8 cellular contexts compared by ENCODE assay signal in genomic region chr3:143847787-143848631, GRCh38. TPM values are rescaled to one million over a fixed set of nuclear protein-coding genes. Genes with fewer than 3 reads are reported as not detected.
DNase-seq lines count a peak whose midpoint lies in the region; ATAC-seq and TF ChIP-seq lines count a peak whose summit lies in the region.

SLC9A9 (minus strand) TSS chr3:143848468; CDS start chr3:143848322, 146 bp downstream.

- H3K4me3 ChIP-seq in BJ (ENCODE audit: low read depth, low read length), result peak within 1 kb of the TSS; percentile 69
- H3K4me3 ChIP-seq in muscle layer of duodenum (ENCODE audit: low read depth in 1 of 2, low read length in 2 of 2), result peak within 1 kb of the TSS; percentile 75 to 94

- H3K27me3 Mint-ChIP-seq in activated T-cell treated with anti-CD3 and anti-CD28 coated beads, Interleukin-2, amount 50 U/mL, for 4 hours (ENCODE audit: low read depth), result no peaks in the 10 kb centered on the region
- peaks cover 10% of the 10 kb centered on the region for H3K27me3 Mint-ChIP-seq in type B pancreatic cell

- TF ChIP-seq CTCF in BJ (IDR thresholded peaks at IDR 0.05; ENCODE audit: insufficient read depth, low read depth, low read length), result no peak
- no peak for TF ChIP-seq CTCF in type B pancreatic cell (conservative IDR thresholded peaks at IDR 0.05)

- H3K9me3 Mint-ChIP-seq in activated T-cell treated with anti-CD3 and anti-CD28 coated beads, Interleukin-2, amount 50 U/mL, for 4 hours, result no peaks in the 10 kb centered on the region
- no peaks in the 10 kb centered on the region for H3K9me3 Mint-ChIP-seq in type B pancreatic cell

- peaks cover 2% of the 10 kb centered on the region for H3K36me3 Mint-ChIP-seq in activated T-cell treated with anti-CD3 and anti-CD28 coated beads, Interleukin-2, amount 50 U/mL, for 4 hours (ENCODE audit: insufficient read depth)
- no peaks in the 10 kb centered on the region for H3K36me3 Mint-ChIP-seq in type B pancreatic cell

- H3K27me3 ChIP-seq in BJ (ENCODE audit: control insufficient read depth, insufficient read depth, low read length) (no peaks in the 10 kb centered on the region), muscle layer of duodenum (ENCODE audit: low read depth, low read length) (no peaks in the 10 kb centered on the region)

- no peaks in the 10 kb centered on the region for H3K9me3 ChIP-seq in muscle layer of duodenum (ENCODE audit: control insufficient read depth in 1 of 2, low read length in 2 of 2)

- ATAC-seq in GM18868 (IDR thresholded peaks at IDR 0.05; ENCODE audit: unreplicated experiment), result peak; percentile 77
- ATAC-seq in HG03045 (IDR thresholded peaks at IDR 0.05; ENCODE audit: unreplicated experiment), result peak; percentile 86
- peak; percentile 95 to 97 for ATAC-seq in activated T-cell treated with anti-CD3 and anti-CD28 coated beads, Interleukin-2, amount 50 U/mL, for 4 hours

- DNase-seq in BJ (ENCODE audit: low read depth) (peak; percentile 51), NCI-H748 treated with DMSO at 0.1 percent for 48 hours (lab: John Stamatoyannopoulos, UW) (peak; percentile 26), fibroblast of gingiva (ENCODE audit: low read depth) (peak; percentile 81), type B pancreatic cell (ENCODE audit: extremely low spot score, unreplicated experiment) (no peak)
- DNase-seq in activated T-cell treated with anti-CD3 and anti-CD28 coated beads, Interleukin-2, amount 50 U/mL, for 4 hours, result no peak

- POLR2A ChIA-PET in BJ (lab: Charles Lee), result no interaction called here

- CTCF ChIA-PET in BJ (lab: Yijun Ruan, JAX), result interaction anchor here (1.1 kb wide), 1 partner anchor 410 kb away, joined by 3 read pairs; no protein-coding TSS in a partner anchor

- H3K27ac ChIP-seq in muscle layer of duodenum (ENCODE audit: low read length), result peak within 1 kb of the TSS; percentile 62

- peaks cover 57% of the 10 kb centered on the region for H3K4me1 Mint-ChIP-seq in activated T-cell treated with anti-CD3 and anti-CD28 coated beads, Interleukin-2, amount 50 U/mL, for 4 hours (ENCODE audit: low read depth)
- peaks cover 14% of the 10 kb centered on the region for H3K4me1 Mint-ChIP-seq in type B pancreatic cell (ENCODE audit: unreplicated experiment)

- H3K36me3 ChIP-seq in BJ (ENCODE audit: control insufficient read depth, insufficient read depth, low read length) (no peaks in the 10 kb centered on the region), muscle layer of duodenum (ENCODE audit: control insufficient read depth in 1 of 2, insufficient read depth in 2 of 2, low read length in 2 of 2) (no peaks in the 10 kb centered on the region)

- peak within 1 kb of the TSS; percentile 92 for H3K4me3 Mint-ChIP-seq in activated T-cell treated with anti-CD3 and anti-CD28 coated beads, Interleukin-2, amount 50 U/mL, for 4 hours
- peak within 1 kb of the TSS; percentile 90 for H3K4me3 Mint-ChIP-seq in type B pancreatic cell

- peaks cover 4 to 7% of the 10 kb centered on the region in 2 donors for H3K4me1 ChIP-seq in muscle layer of duodenum (ENCODE audit: control insufficient read depth in 1 of 2, insufficient read depth in 2 of 2, low read length in 2 of 2)

- peak within 1 kb of the TSS; percentile 70 for H3K27ac Mint-ChIP-seq in type B pancreatic cell

RNA-seq across cellular contexts. Expression of gene SLC9A9, which starts in this region (rescaled TPM):
- polyA plus RNA-seq in BJ (2011; rRNA removed), result 2.4 and 2.9 TPM in 2 replicates
- 2.3 and 4.1 TPM in 2 replicates for polyA minus RNA-seq in BJ (2011; rRNA and poly(A)+ RNA removed)
- under 1 TPM; 0.56 to 0.98 (median 0.87) TPM for total RNA-seq in activated T-cell treated with anti-CD3 and anti-CD28 coated beads, Interleukin-2, amount 50 U/mL, for 4 hours
- total RNA-seq in type B pancreatic cell (ENCODE audit: low replicate concordance), result 0.50 and 2.7 TPM in 2 replicates

Comparison
In these comparisons a context has a peak if more than half of its experiments do, and no peak if none do; other contexts are left out.
1. Peak in ATAC-seq in activated T-cell treated with anti-CD3 and anti-CD28 coated beads, Interleukin-2, amount 50 U/mL, for 4 hours; RNA of the gene not detected or under 1 TPM.
2. DNase-seq: peak in BJ (single experiment), NCI-H748 treated with DMSO at 0.1 percent for 48 hours (single experiment) and fibroblast of gingiva (single experiment); none in activated T-cell treated with anti-CD3 and anti-CD28 coated beads, Interleukin-2, amount 50 U/mL, for 4 hours (single experiment) and type B pancreatic cell (single experiment).
3. Peak in every context shown above with its lines, with median percentiles within 50 percentile points of each other: ATAC-seq.